In the genomic region with DNA sequence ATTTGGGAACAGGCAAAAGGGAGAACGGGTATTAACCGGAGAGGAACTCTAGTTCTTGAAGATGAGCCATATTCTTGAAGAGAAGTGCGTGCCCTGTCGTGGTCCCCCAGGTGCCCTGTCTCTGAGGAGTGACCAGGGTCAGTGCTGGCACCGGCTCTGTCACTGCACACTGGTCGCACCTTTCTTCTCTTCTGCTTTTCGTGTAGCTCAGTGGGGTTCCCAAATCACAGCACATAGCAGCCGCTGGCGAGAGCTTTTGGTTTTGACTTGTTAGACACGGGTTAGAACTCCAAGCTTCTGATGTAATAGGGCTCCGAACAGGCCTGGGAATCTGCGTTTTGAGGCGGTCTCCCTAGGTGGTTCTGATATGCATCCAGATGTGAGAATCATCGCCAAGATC, we compare ENCODE assay signal across 1 cellular context.
TF ChIP-seq lines count a peak whose summit lies in the region.

No MANE protein-coding gene starts in this region.

TF ChIP-seq in IMR-90, 13 proteins besides CTCF, POLR2A, EP300 and RAD21:
- TF ChIP-seq MXI1 (IDR thresholded peaks at IDR 0.05; ENCODE audit: borderline replicate concordance, low read depth, low read length): no peak
- TF ChIP-seq RCOR1 (IDR thresholded peaks at IDR 0.05; ENCODE audit: insufficient replicate concordance, low read length): no peak
- TF ChIP-seq MAZ (IDR thresholded peaks at IDR 0.05; ENCODE audit: borderline replicate concordance, low read depth, low read length): no peak
- TF ChIP-seq NFE2L2 (IDR thresholded peaks at IDR 0.05; ENCODE audit: low read depth, low read length): no peak
- no peak for TF ChIP-seq CEBPB (IDR thresholded peaks at IDR 0.05; ENCODE audit: low read depth, low read length)
- no peak for TF ChIP-seq ELK1 (IDR thresholded peaks at IDR 0.05; ENCODE audit: borderline replicate concordance, low read depth, low read length)
- no peak for TF ChIP-seq CHD1 (IDR thresholded peaks at IDR 0.05; ENCODE audit: low read depth, low read length)
- no peak for TF ChIP-seq FOS (IDR thresholded peaks at IDR 0.05; ENCODE audit: low read depth, low read length)
- TF ChIP-seq BHLHE40 (IDR thresholded peaks at IDR 0.05; ENCODE audit: low read depth, low read length): no peak
- TF ChIP-seq, protein P1, sequence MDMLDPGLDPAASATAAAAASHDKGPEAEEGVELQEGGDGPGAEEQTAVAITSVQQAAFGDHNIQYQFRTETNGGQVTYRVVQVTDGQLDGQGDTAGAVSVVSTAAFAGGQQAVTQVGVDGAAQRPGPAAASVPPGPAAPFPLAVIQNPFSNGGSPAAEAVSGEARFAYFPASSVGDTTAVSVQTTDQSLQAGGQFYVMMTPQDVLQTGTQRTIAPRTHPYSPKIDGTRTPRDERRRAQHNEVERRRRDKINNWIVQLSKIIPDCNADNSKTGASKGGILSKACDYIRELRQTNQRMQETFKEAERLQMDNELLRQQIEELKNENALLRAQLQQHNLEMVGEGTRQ (IDR thresholded peaks at IDR 0.05; ENCODE audit: low read depth, low read length): no peak
- TF ChIP-seq RFX5 (IDR thresholded peaks at IDR 0.05; ENCODE audit: low read depth, low read length): no peak
TF ChIP-seq in IMR-90: peak in this region for 0.
